In genomic region chr19:50419022-50419579, GRCh38 we compare ENCODE assay signal across 12 cellular contexts. TPM values are rescaled to one million over a fixed set of nuclear protein-coding genes. Genes with fewer than 3 reads are reported as not detected.
DNase-seq lines count a peak whose midpoint lies in the region; ATAC-seq, FAIRE-seq and TF ChIP-seq lines count a peak whose summit lies in the region.
"Had no signal": no experiment of that assay in that cellular context is flagged by ENCODE, and none has a peak within 500 bp of the region (broad histone marks: within the 10 kb centered on the region; RNA-seq: fewer than 3 reads in every experiment).

No MANE protein-coding gene starts in this region.

- H3K9me3 ChIP-seq in T-helper 17 cell (ENCODE audit: control insufficient read depth, low read length, poor library complexity, severe bottlenecking) = no peaks in the 10 kb centered on the region

- H3K4me3 Mint-ChIP-seq in CD14-positive monocyte = peak overlapping the region; percentile 76 to 84
- peak overlapping the region; percentile 89 for H3K4me3 Mint-ChIP-seq in T-helper 17 cell
- H3K4me3 Mint-ChIP-seq in memory B cell = peak overlapping the region; percentile 100

- H3K36me3 Mint-ChIP-seq in CD14-positive monocyte (peaks cover 0 to 8% of the 10 kb centered on the region in 2 donors), T-helper 17 cell (ENCODE audit: low read depth) (peaks cover 14% of the 10 kb centered on the region), memory B cell (peaks cover 34% of the 10 kb centered on the region)

- H3K9me3 Mint-ChIP-seq in CD14-positive monocyte (peaks cover 0 to 5% (median 2%) of the 10 kb centered on the region in 7 donors), memory B cell (no peaks in the 10 kb centered on the region)
- H3K9me3 Mint-ChIP-seq: activated T-helper 2 cell treated with anti-CD3 and anti-CD28 coated beads, Interferon-gamma antibody, Interleukin-2, Interleukin-4, amounts not matched to agents 10 μg/mL and 5 μg/mL and 100 μg/mL, durations not matched to agents 14 hours and 24 hours and 36 hours had no signal

- no peak for ATAC-seq in T-helper 17 cell
- ATAC-seq in memory B cell (ENCODE audit: low read depth) = no peak
- ATAC-seq in GM21526 (IDR thresholded peaks at IDR 0.05; ENCODE audit: low FRiP score, unreplicated experiment) = no peak
- no peak for ATAC-seq in Right ventricle myocardium superior (ENCODE audit: poor library complexity)

- DNase-seq in CD14-positive monocyte (ENCODE audit: low spot score) (no peak), GM19239 (ENCODE audit: insufficient read length, low spot score) (no peak), T-helper 17 cell (no peak), memory B cell (ENCODE audit: low spot score in 2 of 2) (no peak), Right ventricle myocardium superior (no peak)
- DNase-seq in stimulated activated CD4-positive, alpha-beta T cell treated with anti-CD3 and anti-CD28 coated beads, Interleukin-2, amount 100 ng/mL, for 48 hours = no peak
- no peak for DNase-seq in activated CD4-positive, alpha-beta T cell treated with anti-CD3 and anti-CD28 coated beads, Interleukin-2, amount 50 U/mL, for 4 hours
- DNase-seq: activated CD4-positive, CD25-positive, alpha-beta regulatory T cell; NCI-H345 had no signal

- TF ChIP-seq CTCF in CD14-positive monocyte (IDR thresholded peaks at IDR 0.05) = no peak

- H3K27me3 Mint-ChIP-seq in CD14-positive monocyte (ENCODE audit: low read depth in 3 of 3) = peaks cover 26 to 29% (median 27%) of the 10 kb centered on the region in 3 donors
- H3K27me3 Mint-ChIP-seq in T-helper 17 cell = peaks cover 38% of the 10 kb centered on the region
- no peaks in the 10 kb centered on the region for H3K27me3 Mint-ChIP-seq in memory B cell

- FAIRE-seq in GM19239 (lab: Jason Lieb, UNC) = peak; percentile 92
- FAIRE-seq: bronchial epithelial cell had no signal

- intact Hi-C loops in CD14-positive monocyte (cut with micrococcal nuclease) (loop anchor here in 1 of 2 donors (5.0 kb wide), 1 partner anchor 42 kb away; the partner anchor contains the start of gene NR1H2), Right ventricle myocardium superior (cut with DNase I) (no loop called here)

- H3K4me1 Mint-ChIP-seq in CD14-positive monocyte (peaks cover 34% of the 10 kb centered on the region), T-helper 17 cell (peaks cover 17% of the 10 kb centered on the region), memory B cell (peaks cover 52% of the 10 kb centered on the region)

- H3K27ac Mint-ChIP-seq in CD14-positive monocyte = peak overlapping the region in 2 of 7 donors; percentile 7 to 79
- H3K27ac Mint-ChIP-seq in T-helper 17 cell = no peak overlapping the region
- peak overlapping the region; percentile 97 for H3K27ac Mint-ChIP-seq in memory B cell
- H3K27ac Mint-ChIP-seq: activated T-helper 2 cell treated with anti-CD3 and anti-CD28 coated beads, Interferon-gamma antibody, Interleukin-2, Interleukin-4, amounts not matched to agents 10 μg/mL and 5 μg/mL and 100 μg/mL, durations not matched to agents 14 hours and 24 hours and 36 hours had no signal

RNA-seq across cellular contexts. Expression of gene SPIB, which starts 0.4 kb away (rescaled TPM):
- polyA plus RNA-seq in CD14-positive monocyte = under 1 TPM; 0.16 to 0.34 TPM
- total RNA-seq in T-helper 17 cell (1 to 10 TPM; 1.9 to 3.0 TPM), Right ventricle myocardium superior (not detected)
- total RNA-seq: bronchial epithelial cell had no signal

RNA-seq across cellular contexts. Expression of gene MYBPC2, which starts 13.6 kb away (rescaled TPM):
- polyA plus RNA-seq in CD14-positive monocyte = not detected
- under 1 TPM; 0.07 to 0.08 TPM for total RNA-seq in T-helper 17 cell
- not detected for total RNA-seq in Right ventricle myocardium superior
- total RNA-seq: bronchial epithelial cell had no signal

RNA-seq across cellular contexts. Expression of gene POLD1, which starts 35.0 kb away (rescaled TPM):
- 10 to 100 TPM in 1 of 2 donors, 1 to 10 TPM in 1; 9.3 to 15.6 TPM for polyA plus RNA-seq in CD14-positive monocyte
- total RNA-seq in T-helper 17 cell = 10 to 100 TPM; 23.5 to 26.6 TPM
- 7.8 TPM for total RNA-seq in Right ventricle myocardium superior

RNA-seq across cellular contexts. Expression of gene NR1H2, which starts 42.8 kb away (rescaled TPM):
- 10 to 100 TPM; 77.1 to 78.9 TPM for polyA plus RNA-seq in CD14-positive monocyte
- total RNA-seq in T-helper 17 cell (100 to 1,000 TPM; 208 to 276 TPM), Right ventricle myocardium superior (68.4 TPM)

RNA-seq across cellular contexts. Expression of gene NAPSA, which starts 53.7 kb away (rescaled TPM):
- polyA plus RNA-seq in CD14-positive monocyte = under 1 TPM; 0.27 to 0.52 TPM
- total RNA-seq in T-helper 17 cell (under 1 TPM; 0.73 to 0.99 TPM), Right ventricle myocardium superior (0.40 TPM)
